Comparison of ENCODE assay signal across 1 cellular context in genomic region chr6:131807321-131807643, GRCh38.
TF ChIP-seq lines count a peak whose summit lies in the region.

No MANE protein-coding gene starts in this region.

TF ChIP-seq in WTC11, 78 proteins besides CTCF, POLR2A, EP300 and RAD21 (continued from another document):
- TF ChIP-seq AFF4 (CRISPR knock-in tag; IDR thresholded peaks at IDR 0.05; ENCODE audit: borderline replicate concordance) = no peak
- TF ChIP-seq KAT7 (CRISPR knock-in tag; IDR thresholded peaks at IDR 0.05; ENCODE audit: borderline replicate concordance) = no peak
- no peak for TF ChIP-seq ATF3 (CRISPR knock-in tag; conservative IDR thresholded peaks at IDR 0.05)
- no peak for TF ChIP-seq ZNF423 (CRISPR knock-in tag; IDR thresholded peaks at IDR 0.05)
- no peak for TF ChIP-seq MYBL2 (CRISPR knock-in tag; IDR thresholded peaks at IDR 0.05)
- no peak for TF ChIP-seq MLX (CRISPR knock-in tag; IDR thresholded peaks at IDR 0.05)
- no peak for TF ChIP-seq ZMAT4 (CRISPR knock-in tag; IDR thresholded peaks at IDR 0.05)
- no peak for TF ChIP-seq FOXK1 (CRISPR knock-in tag; IDR thresholded peaks at IDR 0.05)
- TF ChIP-seq AR (CRISPR knock-in tag; IDR thresholded peaks at IDR 0.05) = no peak
- TF ChIP-seq ZNF396 (CRISPR knock-in tag; IDR thresholded peaks at IDR 0.05; ENCODE audit: borderline replicate concordance) = no peak
- TF ChIP-seq MXD4 (CRISPR knock-in tag; IDR thresholded peaks at IDR 0.05; ENCODE audit: borderline replicate concordance) = no peak
TF ChIP-seq in WTC11: peak in this region for 0.
